1 cellular context compared by ENCODE assay signal in genomic region chr21:38849776-38850175, GRCh38.
TF ChIP-seq lines count a peak whose summit lies in the region.

No MANE protein-coding gene starts in this region.

TF ChIP-seq in HepG2, 621 proteins besides CTCF, POLR2A, EP300 and RAD21 (continued from another document):
- TF ChIP-seq PHF5A (CRISPR knock-in tag; IDR thresholded peaks at IDR 0.05; ENCODE audit: low read depth, unreplicated experiment) (no peak), XRCC5 (optimal IDR thresholded peaks at IDR 0.05; ENCODE audit: low read length) (no peak), HMG20B (CRISPR knock-in tag; conservative IDR thresholded peaks at IDR 0.05) (no peak), EZH2 (conservative IDR thresholded peaks at IDR 0.05; ENCODE audit: low read depth, low read length) (no peak), CEBPG (CRISPR knock-in tag; IDR thresholded peaks at IDR 0.05) (no peak), ZNF274 (CRISPR knock-in tag; IDR thresholded peaks at IDR 0.05) (no peak), ZHX1 (CRISPR knock-in tag; IDR thresholded peaks at IDR 0.05; ENCODE audit: low read depth) (no peak), ZNF713 (CRISPR knock-in tag; IDR thresholded peaks at IDR 0.05) (no peak), ZNF430 (CRISPR knock-in tag; IDR thresholded peaks at IDR 0.05) (no peak), FOXA1 (IDR thresholded peaks at IDR 0.05) (no peak), FOXA1 (CRISPR knock-in tag; IDR thresholded peaks at IDR 0.05) (peak; percentile 4; the same call in 1 of the 2 replicates), ZNF20 (CRISPR knock-in tag; IDR thresholded peaks at IDR 0.05) (no peak)
TF ChIP-seq in HepG2: peak in this region for 34.
